In genomic region chrX:41333744-41333993, GRCh38 we compare ENCODE assay signal across 2 cellular contexts.
TF ChIP-seq lines count a peak whose summit lies in the region.

No MANE protein-coding gene starts in this region.

TF ChIP-seq in HEK293T, 16 proteins besides CTCF, POLR2A, EP300 and RAD21 (continued from another document):
- peak; percentile 95 for TF ChIP-seq L3MBTL2 (conservative IDR thresholded peaks at IDR 0.05)
- TF ChIP-seq HDGF (IDR thresholded peaks at IDR 0.05; ENCODE audit: borderline replicate concordance): no peak
- no peak for TF ChIP-seq FOXA1 (IDR thresholded peaks at IDR 0.05)
- no peak for TF ChIP-seq PKNOX1 (IDR thresholded peaks at IDR 0.05)
- TF ChIP-seq ARNT (IDR thresholded peaks at IDR 0.05): no peak
- peak; percentile 51; the same call in 1 of the 2 replicates for TF ChIP-seq SP1 (IDR thresholded peaks at IDR 0.05)
- TF ChIP-seq ELF4 (IDR thresholded peaks at IDR 0.05): no peak
- TF ChIP-seq TARDBP (IDR thresholded peaks at IDR 0.05): no peak
TF ChIP-seq in HEK293T: peak in this region for 3.

TF ChIP-seq in HepG2, 621 proteins besides CTCF, POLR2A, EP300 and RAD21 (continued from another document and continues in another):
- TF ChIP-seq YEATS2 (CRISPR knock-in tag; IDR thresholded peaks at IDR 0.05; ENCODE audit: borderline replicate concordance): 0 out of 2 replicates have a peak, but pooled peaks have one; percentile 31
- no peak for TF ChIP-seq SNAPC2 (CRISPR knock-in tag; IDR thresholded peaks at IDR 0.05)
- TF ChIP-seq ZGPAT (CRISPR knock-in tag; IDR thresholded peaks at IDR 0.05): no peak
- TF ChIP-seq RAD51 (IDR thresholded peaks at IDR 0.05; ENCODE audit: borderline replicate concordance): 0 out of 2 replicates have a peak, but pooled peaks have one; percentile 1
- no peak for TF ChIP-seq MLLT10 (CRISPR knock-in tag; IDR thresholded peaks at IDR 0.05)
- no peak for TF ChIP-seq ZNF597 (CRISPR knock-in tag; IDR thresholded peaks at IDR 0.05)
- no peak for TF ChIP-seq NFYC (CRISPR knock-in tag; IDR thresholded peaks at IDR 0.05)
- TF ChIP-seq RBFOX2 (IDR thresholded peaks at IDR 0.05; ENCODE audit: low read depth, low read length): no peak
- TF ChIP-seq ZNF362 (CRISPR knock-in tag; IDR thresholded peaks at IDR 0.05; ENCODE audit: borderline replicate concordance): no peak
- TF ChIP-seq ZNF317 (CRISPR knock-in tag; IDR thresholded peaks at IDR 0.05): no peak
- no peak for TF ChIP-seq ZNF18 (CRISPR knock-in tag; IDR thresholded peaks at IDR 0.05; ENCODE audit: insufficient replicate concordance)
- TF ChIP-seq ZSCAN30 (CRISPR knock-in tag; IDR thresholded peaks at IDR 0.05): no peak
- no peak for TF ChIP-seq NFIC (IDR thresholded peaks at IDR 0.05; ENCODE audit: low read length)
- no peak for TF ChIP-seq GTF2F1 (IDR thresholded peaks at IDR 0.05; ENCODE audit: low read length)
- TF ChIP-seq YY1 (IDR thresholded peaks at IDR 0.05; ENCODE audit: insufficient read depth, insufficient replicate concordance, low read depth, low read length): no peak
- TF ChIP-seq ZNF879 (CRISPR knock-in tag; IDR thresholded peaks at IDR 0.05): no peak
- no peak for TF ChIP-seq ZNF780A (CRISPR knock-in tag; IDR thresholded peaks at IDR 0.05)
- no peak for TF ChIP-seq ZNF230 (CRISPR knock-in tag; IDR thresholded peaks at IDR 0.05)
- TF ChIP-seq KLF6 (CRISPR knock-in tag; IDR thresholded peaks at IDR 0.05): no peak
- 0 out of 2 replicates have a peak, but pooled peaks have one; percentile 2 for TF ChIP-seq IRF2 (CRISPR knock-in tag; IDR thresholded peaks at IDR 0.05)
- no peak for TF ChIP-seq CREM (IDR thresholded peaks at IDR 0.05)
- no peak for TF ChIP-seq CREM (CRISPR knock-in tag; IDR thresholded peaks at IDR 0.05)
- TF ChIP-seq HMGXB4 (CRISPR knock-in tag; IDR thresholded peaks at IDR 0.05; ENCODE audit: borderline replicate concordance in 1 of 2, low read depth in 1 of 2): no peak
- TF ChIP-seq ZFX (CRISPR knock-in tag; IDR thresholded peaks at IDR 0.05; ENCODE audit: low read depth): peak; percentile 16; the same call in 1 of the 2 replicates
- no peak for TF ChIP-seq ZMYM3 (CRISPR knock-in tag; IDR thresholded peaks at IDR 0.05)
- no peak for TF ChIP-seq ZNF816 (CRISPR knock-in tag; IDR thresholded peaks at IDR 0.05; ENCODE audit: borderline replicate concordance)
- no peak for TF ChIP-seq TAF1 (CRISPR knock-in tag; IDR thresholded peaks at IDR 0.05)
- TF ChIP-seq HOXA3 (CRISPR knock-in tag; IDR thresholded peaks at IDR 0.05): no peak
- no peak for TF ChIP-seq ZNF350 (CRISPR knock-in tag; IDR thresholded peaks at IDR 0.05; ENCODE audit: borderline replicate concordance, low read depth)
- TF ChIP-seq ZFAT (CRISPR knock-in tag; conservative IDR thresholded peaks at IDR 0.05): no peak
- TF ChIP-seq RNF2 (conservative IDR thresholded peaks at IDR 0.05; ENCODE audit: low read depth): peak; percentile 18; the same call in 1 of the 2 replicates
- no peak for TF ChIP-seq JDP2 (CRISPR knock-in tag; IDR thresholded peaks at IDR 0.05; ENCODE audit: borderline replicate concordance)
- no peak for TF ChIP-seq ZSCAN5A (CRISPR knock-in tag; IDR thresholded peaks at IDR 0.05; ENCODE audit: borderline replicate concordance)
- TF ChIP-seq ZNF775 (CRISPR knock-in tag; IDR thresholded peaks at IDR 0.05; ENCODE audit: borderline replicate concordance): no peak
- TF ChIP-seq MTA1 (CRISPR knock-in tag; IDR thresholded peaks at IDR 0.05; ENCODE audit: borderline replicate concordance): no peak
- TF ChIP-seq NCOA1 (CRISPR knock-in tag; IDR thresholded peaks at IDR 0.05): no peak
- no peak for TF ChIP-seq GRHL1 (CRISPR knock-in tag; conservative IDR thresholded peaks at IDR 0.05)
- no peak for TF ChIP-seq ZFP90 (CRISPR knock-in tag; IDR thresholded peaks at IDR 0.05; ENCODE audit: borderline replicate concordance)
- TF ChIP-seq ZNF770 (CRISPR knock-in tag; IDR thresholded peaks at IDR 0.05): no peak
- no peak for TF ChIP-seq ZBTB7A (CRISPR knock-in tag; IDR thresholded peaks at IDR 0.05)
- TF ChIP-seq HNF1A (IDR thresholded peaks at IDR 0.05; ENCODE audit: low read depth): no peak
- no peak for TF ChIP-seq HNF1A (CRISPR knock-in tag; IDR thresholded peaks at IDR 0.05; ENCODE audit: borderline replicate concordance)
- 0 out of 2 replicates have a peak, but pooled peaks have one; percentile 5 for TF ChIP-seq GATAD2A (CRISPR knock-in tag; IDR thresholded peaks at IDR 0.05)
- no peak for TF ChIP-seq TERF1 (CRISPR knock-in tag; IDR thresholded peaks at IDR 0.05)
- no peak for TF ChIP-seq ZNF354B (CRISPR knock-in tag; IDR thresholded peaks at IDR 0.05)
- TF ChIP-seq ZFY (CRISPR knock-in tag; IDR thresholded peaks at IDR 0.05): peak; percentile 59; the same call in 1 of the 2 replicates
- no peak; the same call in 1 of the 2 replicates for TF ChIP-seq ZSCAN31 (CRISPR knock-in tag; IDR thresholded peaks at IDR 0.05; ENCODE audit: low read depth)
